Comparison of ENCODE assay signal across 16 cellular contexts in the genomic region with DNA sequence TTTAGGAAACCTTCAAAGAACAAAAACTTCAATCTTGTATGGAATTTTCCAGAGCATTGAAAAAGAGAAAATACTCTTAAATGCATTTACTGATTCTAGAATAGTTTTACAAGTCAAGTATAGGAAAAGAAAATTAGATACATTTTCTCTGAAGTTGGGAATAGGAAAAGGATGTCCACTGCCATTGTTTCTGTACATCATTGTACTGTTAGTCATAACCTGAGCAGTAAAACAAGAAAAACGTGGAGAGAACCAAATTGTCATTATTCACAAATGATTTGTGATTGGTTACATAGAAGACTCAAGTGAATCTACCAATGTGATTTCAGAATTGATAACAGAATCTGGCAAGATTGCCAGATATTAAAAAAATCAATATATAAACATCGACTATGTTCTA. TPM values are rescaled to one million over a fixed set of nuclear protein-coding genes. Genes with fewer than 3 reads are reported as not detected.
DNase-seq lines count a peak whose midpoint lies in the region; ATAC-seq and TF ChIP-seq lines count a peak whose summit lies in the region.
"Had no signal": no experiment of that assay in that cellular context is flagged by ENCODE, and none has a peak within 500 bp of the region (broad histone marks: within the 10 kb centered on the region; RNA-seq: fewer than 3 reads in every experiment).

No MANE protein-coding gene starts in this region.

- H3K27ac ChIP-seq in CD4-positive, alpha-beta T cell (ENCODE audit: low read depth, low read length) = no peak overlapping the region
- H3K27ac ChIP-seq in PC-3 (ENCODE audit: low read length) (no peak overlapping the region), neural cell (ENCODE audit: low read length) (peak overlapping the region; percentile 97), colonic mucosa (no peak overlapping the region)
- H3K27ac ChIP-seq: BLaER1 treated with 17β-estradiol and CSF1 and Interleukin-3, amounts not matched to agents 10 nM and 100 nM had no signal

- POLR2A ChIA-PET in CD4-positive, alpha-beta T cell (lab: Charles Lee) = no interaction called here
- POLR2A ChIA-PET in PC-3 (lab: Charles Lee; ENCODE audit: unreplicated experiment) = no interaction called here

- H3F3A ChIP-seq in PC-3 (ENCODE audit: low read length, unreplicated experiment) (no peaks in the 10 kb centered on the region), neural cell (ENCODE audit: insufficient read depth, low read length, poor library complexity, severe bottlenecking) (peaks cover 4% of the 10 kb centered on the region)

- no peak for ATAC-seq in CD4-positive, alpha-beta T cell (ENCODE audit: poor library complexity)
- ATAC-seq in PC-3 (no peak), HG03378 (IDR thresholded peaks at IDR 0.05; ENCODE audit: unreplicated experiment) (no peak), HG03045 (IDR thresholded peaks at IDR 0.05; ENCODE audit: unreplicated experiment) (no peak)

- no peaks in the 10 kb centered on the region for H3K27me3 Mint-ChIP-seq in CD4-positive, alpha-beta T cell
- H3K27me3 Mint-ChIP-seq: CD4-positive, CD25-positive, alpha-beta regulatory T cell; IgD-negative memory B cell had no signal

- no peaks in the 10 kb centered on the region for H3K27me3 ChIP-seq in CD4-positive, alpha-beta T cell (ENCODE audit: control insufficient read depth, insufficient read depth, low read length)
- H3K27me3 ChIP-seq in PC-3 (ENCODE audit: low read length) = no peaks in the 10 kb centered on the region
- H3K27me3 ChIP-seq in neural cell (ENCODE audit: insufficient read depth, low read depth, low read length) = no peaks in the 10 kb centered on the region
- H3K27me3 ChIP-seq in colonic mucosa = no peaks in the 10 kb centered on the region
- H3K27me3 ChIP-seq: BLaER1 treated with 17β-estradiol and CSF1 and Interleukin-3, amounts not matched to agents 10 nM and 100 nM had no signal

- intact Hi-C loops in CD4-positive, alpha-beta T cell (cut with DNase I, micrococcal nuclease) = no loop called here
- intact Hi-C loops in PC-3 (cut with micrococcal nuclease) (loop anchor here (5.0 kb wide), 1 partner anchor 76 kb away; no protein-coding TSS in a partner anchor), colonic mucosa (cut with DNase I) (no loop called here)

- CTCF ChIA-PET in CD4-positive, alpha-beta T cell (lab: Charles Lee) = no interaction called here
- CTCF ChIA-PET in PC-3 (lab: Charles Lee) = no interaction called here

- no peak for DNase-seq in CD4-positive, alpha-beta T cell
- DNase-seq in PC-3 (peak; percentile 10), dermis blood vessel endothelial cell (peak; percentile 70), middle frontal gyrus (ENCODE audit: extremely low spot score, low spot score) (no peak), colonic mucosa (no peak)
- DNase-seq: ACHN; CD4-positive, CD25-positive, alpha-beta regulatory T cell; DMS153; DMS79 treated with DMSO at 0.1 percent for 48 hours; EL; HCEC 1CT had no signal

- H3K36me3 ChIP-seq in PC-3 (ENCODE audit: low read depth, low read length) (no peaks in the 10 kb centered on the region), neural cell (ENCODE audit: insufficient read depth, low read length) (no peaks in the 10 kb centered on the region), colonic mucosa (no peaks in the 10 kb centered on the region)
- H3K36me3 ChIP-seq: BLaER1 treated with 17β-estradiol and CSF1 and Interleukin-3, amounts not matched to agents 10 nM and 100 nM had no signal

- no peak for TF ChIP-seq RAD21 in neural cell (conservative IDR thresholded peaks at IDR 0.05)

- H2AFZ ChIP-seq in PC-3 (ENCODE audit: low read length) (no peak overlapping the region), neural cell (ENCODE audit: low read depth, low read length) (no peak overlapping the region)

- no peaks in the 10 kb centered on the region for H3K9me3 Mint-ChIP-seq in CD4-positive, alpha-beta T cell
- H3K9me3 Mint-ChIP-seq: IgD-negative memory B cell had no signal

- H3K36me3 Mint-ChIP-seq in CD4-positive, alpha-beta T cell (ENCODE audit: low read depth) = peaks cover 15% of the 10 kb centered on the region

- H4K20me1 ChIP-seq in PC-3 (ENCODE audit: low read length) = no peaks in the 10 kb centered on the region
- no peaks in the 10 kb centered on the region for H4K20me1 ChIP-seq in neural cell (ENCODE audit: insufficient read depth)
- H4K20me1 ChIP-seq: BLaER1 treated with 17β-estradiol and CSF1 and Interleukin-3, amounts not matched to agents 10 nM and 100 nM had no signal

- no peak overlapping the region for H3K4me3 ChIP-seq in PC-3 (ENCODE audit: low read length)
- H3K4me3 ChIP-seq in neural cell (ENCODE audit: low read length) = peak overlapping the region; percentile 71
- H3K4me3 ChIP-seq in colonic mucosa = no peak overlapping the region
- H3K4me3 ChIP-seq: BLaER1 treated with 17β-estradiol and CSF1 and Interleukin-3, amounts not matched to agents 10 nM and 100 nM had no signal

- peaks cover 88% of the 10 kb centered on the region for H3K4me1 Mint-ChIP-seq in CD4-positive, alpha-beta T cell (ENCODE audit: low read depth)

- H3K9me3 ChIP-seq in CD4-positive, alpha-beta T cell (ENCODE audit: control insufficient read depth, low read length) = no peaks in the 10 kb centered on the region
- H3K9me3 ChIP-seq in PC-3 (ENCODE audit: low read length) (no peaks in the 10 kb centered on the region), neural cell (ENCODE audit: low read length) (no peaks in the 10 kb centered on the region), colonic mucosa (no peaks in the 10 kb centered on the region)
- H3K9me3 ChIP-seq: BLaER1 treated with 17β-estradiol and CSF1 and Interleukin-3, amounts not matched to agents 10 nM and 100 nM had no signal

- H3K4me2 ChIP-seq in PC-3 (ENCODE audit: low read length) (no peak overlapping the region), neural cell (ENCODE audit: low read length) (peak overlapping the region; percentile 74)
- H3K4me2 ChIP-seq: BLaER1 treated with 17β-estradiol and CSF1 and Interleukin-3, amounts not matched to agents 10 nM and 100 nM had no signal

- H3K4me3 Mint-ChIP-seq in CD4-positive, alpha-beta T cell = no peak overlapping the region
- H3K4me3 Mint-ChIP-seq: IgD-negative memory B cell had no signal

- H3K9me2 ChIP-seq in PC-3 (replicated peaks; ENCODE audit: low read length) = no peaks in the 10 kb centered on the region
- H3K9me2 ChIP-seq in neural cell (ENCODE audit: insufficient read depth, low read length) = no peaks in the 10 kb centered on the region

- no TSS peak for BruUV-seq in PC-3 (replicated peaks; lab: Mats Ljungman, UMichigan)

- H3K79me2 ChIP-seq in PC-3 (ENCODE audit: low read length) (no peaks in the 10 kb centered on the region), neural cell (replicated peaks; ENCODE audit: insufficient read depth, low read length) (peaks cover 100% of the 10 kb centered on the region)

- H3K4me1 ChIP-seq in PC-3 (ENCODE audit: insufficient read depth, low read length) (peaks cover 11% of the 10 kb centered on the region), colonic mucosa (no peaks in the 10 kb centered on the region)
- H3K4me1 ChIP-seq: BLaER1 treated with 17β-estradiol and CSF1 and Interleukin-3, amounts not matched to agents 10 nM and 100 nM had no signal

- H3K27ac Mint-ChIP-seq in CD4-positive, alpha-beta T cell = peak overlapping the region; percentile 25
- H3K27ac Mint-ChIP-seq: IgD-negative memory B cell had no signal

- TF ChIP-seq CTCF in CD4-positive, alpha-beta T cell (IDR thresholded peaks at IDR 0.05) = no peak
- TF ChIP-seq CTCF in PC-3 (conservative IDR thresholded peaks at IDR 0.05; ENCODE audit: low read depth, low read length) (no peak), neural cell (IDR thresholded peaks at IDR 0.05; ENCODE audit: poor library complexity, severe bottlenecking) (no peak), colonic mucosa (IDR thresholded peaks at IDR 0.05) (no peak)

- TF ChIP-seq EP300 in neural cell (conservative IDR thresholded peaks at IDR 0.05; ENCODE audit: poor library complexity, severe bottlenecking) = no peak

- no peak overlapping the region for H3K9ac ChIP-seq in PC-3 (ENCODE audit: low read length)
- no peak overlapping the region for H3K9ac ChIP-seq in neural cell (ENCODE audit: low read length)
- H3K9ac ChIP-seq in colonic mucosa (ENCODE audit: low read depth in 2 of 2, low read length in 2 of 2) = no peak overlapping the region
- H3K9ac ChIP-seq: BLaER1 treated with 17β-estradiol and CSF1 and Interleukin-3, amounts not matched to agents 10 nM and 100 nM had no signal

TF ChIP-seq in neural cell, 6 proteins besides CTCF, POLR2A, EP300 and RAD21 (continues in another document):
- TF ChIP-seq EZH2 (IDR thresholded peaks at IDR 0.05; ENCODE audit: borderline replicate concordance, insufficient read depth, low read length, poor library complexity, severe bottlenecking) = no peak
- TF ChIP-seq TAF1 (IDR thresholded peaks at IDR 0.05; ENCODE audit: low read depth) = no peak
- no peak for TF ChIP-seq SMC3 (conservative IDR thresholded peaks at IDR 0.05; ENCODE audit: poor library complexity)
- no peak for TF ChIP-seq MXI1 (conservative IDR thresholded peaks at IDR 0.05; ENCODE audit: poor library complexity, severe bottlenecking)
- TF ChIP-seq, protein P1, sequence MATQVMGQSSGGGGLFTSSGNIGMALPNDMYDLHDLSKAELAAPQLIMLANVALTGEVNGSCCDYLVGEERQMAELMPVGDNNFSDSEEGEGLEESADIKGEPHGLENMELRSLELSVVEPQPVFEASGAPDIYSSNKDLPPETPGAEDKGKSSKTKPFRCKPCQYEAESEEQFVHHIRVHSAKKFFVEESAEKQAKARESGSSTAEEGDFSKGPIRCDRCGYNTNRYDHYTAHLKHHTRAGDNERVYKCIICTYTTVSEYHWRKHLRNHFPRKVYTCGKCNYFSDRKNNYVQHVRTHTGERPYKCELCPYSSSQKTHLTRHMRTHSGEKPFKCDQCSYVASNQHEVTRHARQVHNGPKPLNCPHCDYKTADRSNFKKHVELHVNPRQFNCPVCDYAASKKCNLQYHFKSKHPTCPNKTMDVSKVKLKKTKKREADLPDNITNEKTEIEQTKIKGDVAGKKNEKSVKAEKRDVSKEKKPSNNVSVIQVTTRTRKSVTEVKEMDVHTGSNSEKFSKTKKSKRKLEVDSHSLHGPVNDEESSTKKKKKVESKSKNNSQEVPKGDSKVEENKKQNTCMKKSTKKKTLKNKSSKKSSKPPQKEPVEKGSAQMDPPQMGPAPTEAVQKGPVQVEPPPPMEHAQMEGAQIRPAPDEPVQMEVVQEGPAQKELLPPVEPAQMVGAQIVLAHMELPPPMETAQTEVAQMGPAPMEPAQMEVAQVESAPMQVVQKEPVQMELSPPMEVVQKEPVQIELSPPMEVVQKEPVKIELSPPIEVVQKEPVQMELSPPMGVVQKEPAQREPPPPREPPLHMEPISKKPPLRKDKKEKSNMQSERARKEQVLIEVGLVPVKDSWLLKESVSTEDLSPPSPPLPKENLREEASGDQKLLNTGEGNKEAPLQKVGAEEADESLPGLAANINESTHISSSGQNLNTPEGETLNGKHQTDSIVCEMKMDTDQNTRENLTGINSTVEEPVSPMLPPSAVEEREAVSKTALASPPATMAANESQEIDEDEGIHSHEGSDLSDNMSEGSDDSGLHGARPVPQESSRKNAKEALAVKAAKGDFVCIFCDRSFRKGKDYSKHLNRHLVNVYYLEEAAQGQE (IDR thresholded peaks at IDR 0.05; ENCODE audit: borderline replicate concordance) = no peak

RNA-seq across cellular contexts. Expression of a gene that starts 27.4 kb away (rescaled TPM):
- total RNA-seq in CD4-positive, alpha-beta T cell = 10 to 100 TPM; 49.7 to 52.4 TPM
- total RNA-seq in PC-3 (2014; rRNA removed) (7.8 and 8.3 TPM in 2 replicates), dermis blood vessel endothelial cell (20.6 and 30.8 TPM in 2 replicates), colonic mucosa (100 to 1,000 TPM in 1 of 2 donors, 10 to 100 TPM in 1; 85.2 to 149 TPM)
- polyA plus RNA-seq in neural cell = 891 and 979 TPM in 2 replicates
- 1,414 and 1,711 TPM in 2 replicates for polyA minus RNA-seq in neural cell

Comparison
In these comparisons a context has a peak if more than half of its experiments do, and no peak if none do; other contexts are left out.
1. DNase-seq: peak in PC-3 (single experiment) and dermis blood vessel endothelial cell (single experiment); none in CD4-positive, alpha-beta T cell (0 of 10), middle frontal gyrus (single experiment) and colonic mucosa (single experiment).